Comparison of ENCODE assay signal across 10 cellular contexts in genomic region chrX:139691493-139691842, GRCh38. TPM values are rescaled to one million over a fixed set of nuclear protein-coding genes. Genes with fewer than 3 reads are reported as not detected.
A peak's percentile ranks its signal among the peaks of the same experiment; 100 is the strongest.
DNase-seq lines count a peak whose midpoint lies in the region; ATAC-seq and TF ChIP-seq lines count a peak whose summit lies in the region.
"Had no signal": no experiment of that assay in that cellular context is flagged by ENCODE, and none has a peak within 500 bp of the region (broad histone marks: within the 10 kb centered on the region; RNA-seq: fewer than 3 reads in every experiment).

No MANE protein-coding gene starts in this region.

- DNase-seq in cardiac muscle cell (ENCODE audit: low read depth in 1 of 2, low spot score in 1 of 2) (peak; percentile 15 to 19), Right ventricle myocardium inferior (ENCODE audit: missing footprints) (no peak), chondrocyte (ENCODE audit: low spot score) (no peak), lung microvascular endothelial cell (ENCODE audit: low read depth in 2 of 2) (peak; percentile 2 to 49), A172 (ENCODE audit: low spot score) (no peak)
- DNase-seq: DMS79, NCI-H2081 treated with DMSO at 0.1 percent for 48 hours had no signal

- no peak for ATAC-seq in Right ventricle myocardium inferior
- no peak for ATAC-seq in GM21528 (IDR thresholded peaks at IDR 0.05; ENCODE audit: low FRiP score, unreplicated experiment)
- no peak for ATAC-seq in HG02852 (IDR thresholded peaks at IDR 0.05; ENCODE audit: unreplicated experiment)
- no peak for ATAC-seq in HG03521 (IDR thresholded peaks at IDR 0.05; ENCODE audit: unreplicated experiment)

- H3K36me3 Mint-ChIP-seq in chondrocyte (ENCODE audit: low read depth) = no peaks in the 10 kb centered on the region

- intact Hi-C loops in Right ventricle myocardium inferior (cut with DNase I) = no loop called here

- H3K36me3 ChIP-seq in cardiac muscle cell = no peaks in the 10 kb centered on the region

- no peak overlapping the region for H3K27ac Mint-ChIP-seq in chondrocyte (ENCODE audit: unreplicated experiment)

- peaks cover 17% of the 10 kb centered on the region for H3K27me3 Mint-ChIP-seq in chondrocyte (ENCODE audit: low read depth)

- TF ChIP-seq CTCF in cardiac muscle cell (IDR thresholded peaks at IDR 0.05; ENCODE audit: low read depth, low read length) (no peak), chondrocyte (IDR thresholded peaks at IDR 0.05) (no peak)

- peaks cover 3% of the 10 kb centered on the region for H3K4me1 Mint-ChIP-seq in chondrocyte (ENCODE audit: low read depth)

- H3K9me3 Mint-ChIP-seq in chondrocyte (ENCODE audit: low read depth) = peaks cover 8% of the 10 kb centered on the region

- no peaks in the 10 kb centered on the region for H3K9me3 ChIP-seq in cardiac muscle cell (ENCODE audit: low read depth)

- no peak overlapping the region for H3K27ac ChIP-seq in cardiac muscle cell

- peak overlapping the region; percentile 32 for H3K4me3 ChIP-seq in cardiac muscle cell

- peak overlapping the region; percentile 60 for H3K4me3 Mint-ChIP-seq in chondrocyte (ENCODE audit: unreplicated experiment)

- H3K4me1 ChIP-seq in cardiac muscle cell (ENCODE audit: low read depth) = no peaks in the 10 kb centered on the region

- H3K27me3 ChIP-seq in cardiac muscle cell = peaks cover 51% of the 10 kb centered on the region

RNA-seq across cellular contexts. Expression of gene MCF2, which starts 16.5 kb away (rescaled TPM):
- total RNA-seq in cardiac muscle cell (0.14 and 0.18 TPM in 2 replicates), Right ventricle myocardium inferior (0.30 TPM), chondrocyte (0.10 TPM in 1 of 3 replicates, not detected in the others), lung microvascular endothelial cell (not detected in 2 replicates)
- 0.15 TPM in 1 of 2 replicates, not detected in the other for polyA plus RNA-seq in cardiac muscle cell
- not detected in 2 replicates for total RNA-seq in A172 (2014; rRNA removed; shearing (Covaris generic))

Comparison
In these comparisons a context has a peak if more than half of its experiments do, and no peak if none do; other contexts are left out.
1. DNase-seq: peak in cardiac muscle cell (2 of 2) and lung microvascular endothelial cell (2 of 2); none in Right ventricle myocardium inferior (single experiment), chondrocyte (single experiment) and A172 (single experiment).